19 cellular contexts compared by ENCODE assay signal in the genomic region with DNA sequence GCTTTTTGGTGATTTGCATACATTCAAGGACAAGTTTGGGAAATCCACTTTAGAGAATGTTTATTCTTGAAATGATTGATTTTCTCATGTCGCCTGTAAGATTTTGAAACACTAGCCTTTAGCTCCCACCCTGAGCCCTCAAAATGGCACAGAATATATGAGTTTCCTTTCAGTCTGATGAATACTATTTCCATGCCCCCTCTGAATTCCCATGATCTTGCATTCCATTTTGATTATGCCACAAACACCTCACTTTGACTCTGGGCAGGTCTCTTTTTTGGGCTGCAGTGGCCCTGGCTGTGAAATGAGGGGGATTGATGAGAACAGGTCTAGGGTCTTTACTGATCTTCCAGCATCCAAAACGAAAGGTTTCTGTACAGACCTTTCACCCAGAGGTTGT.
"Had no signal": no experiment of that assay in that cellular context is flagged by ENCODE, and none has a peak within 500 bp of the region (broad histone marks: within the 10 kb centered on the region; RNA-seq: fewer than 3 reads in every experiment).

No MANE protein-coding gene starts in this region.

- H3K27ac ChIP-seq: coronary artery, dorsolateral prefrontal cortex, esophagus muscularis mucosa, foreskin keratinocyte, gastroesophageal sphincter had no signal

- DNase-seq: dermis blood vessel endothelial cell; dorsolateral prefrontal cortex; effector CD4-positive, alpha-beta T cell; effector memory CD4-positive, alpha-beta T cell; foreskin keratinocyte; glutamatergic neuron; hippocampal formation; left ventricle myocardium superior; mammary epithelial cell; mesendoderm; midbrain; naive thymus-derived CD8-positive, alpha-beta T cell had no signal

- H3K36me3 ChIP-seq: left lung had no signal

- H3K9me3 Mint-ChIP-seq: naive thymus-derived CD8-positive, alpha-beta T cell had no signal

- H3K4me3 ChIP-seq: coronary artery, dorsolateral prefrontal cortex, esophagus muscularis mucosa, gastroesophageal sphincter, heart right ventricle, left lung, lung had no signal

- H3K4me3 Mint-ChIP-seq: memory B cell; naive thymus-derived CD8-positive, alpha-beta T cell had no signal

- H3K27ac Mint-ChIP-seq: memory B cell had no signal

- H3K4me1 ChIP-seq: esophagus muscularis mucosa, foreskin keratinocyte, gastroesophageal sphincter had no signal

- H3K9me3 ChIP-seq: esophagus muscularis mucosa, gastroesophageal sphincter, left lung had no signal

- H3K36me3 Mint-ChIP-seq: naive thymus-derived CD8-positive, alpha-beta T cell had no signal

- H3K27me3 ChIP-seq: dorsolateral prefrontal cortex, esophagus muscularis mucosa, foreskin keratinocyte, gastroesophageal sphincter, heart right ventricle, left lung had no signal

- ATAC-seq: foreskin keratinocyte; naive thymus-derived CD8-positive, alpha-beta T cell had no signal
